Comparison of ENCODE assay signal across 11 cellular contexts in genomic region chr18:68438983-68439382, GRCh38.
DNase-seq lines count a peak whose midpoint lies in the region; ATAC-seq and TF ChIP-seq lines count a peak whose summit lies in the region.
"Had no signal": no experiment of that assay in that cellular context is flagged by ENCODE, and none has a peak within 500 bp of the region (broad histone marks: within the 10 kb centered on the region; RNA-seq: fewer than 3 reads in every experiment).

No MANE protein-coding gene starts in this region.

- H3K27ac ChIP-seq in gastroesophageal sphincter = peak overlapping the region in 2 of 4 donors; percentile 16 to 46
- H3K27ac ChIP-seq: right lobe of liver had no signal

- H3K36me3 ChIP-seq in ES-I3 (ENCODE audit: insufficient read depth, low read length) (no peaks in the 10 kb centered on the region), gastroesophageal sphincter (no peaks in the 10 kb centered on the region)
- H3K36me3 ChIP-seq: right lobe of liver had no signal

- no peak overlapping the region for H3K4me3 ChIP-seq in gastroesophageal sphincter
- H3K4me3 ChIP-seq: right lobe of liver had no signal

- no peak for TF ChIP-seq EP300 in gastroesophageal sphincter (IDR thresholded peaks at IDR 0.05)

- H3K9me3 ChIP-seq in ES-I3 (ENCODE audit: control insufficient read depth, insufficient read depth, low read length) = peaks cover 6% of the 10 kb centered on the region; the same call in 1 of the 2 replicates
- H3K9me3 ChIP-seq in gastroesophageal sphincter = no peaks in the 10 kb centered on the region
- H3K9me3 ChIP-seq: right lobe of liver had no signal

- DNase-seq in RPMI7951 (ENCODE audit: low read depth) (peak; percentile 76), retina (peak; percentile 32), SIG-M5 treated with dmso at 0.1 percent for 504 hours (lab: John Stamatoyannopoulos, UW; ENCODE audit: unreplicated experiment) (no peak)
- DNase-seq: NCI-H510A treated with DMSO at 0.1 percent for 48 hours, right lobe of liver had no signal

- 20 to 32% methylated on average over 1 to 2 of the region's 2 CpGs for whole genome bisulfite sequencing in gastroesophageal sphincter (ENCODE audit: low coverage in 1 of 2), 2 donors

- no peak for TF ChIP-seq POLR2A in gastroesophageal sphincter (IDR thresholded peaks at IDR 0.05)

- peak overlapping the region; percentile 9; the same call in 1 of the 2 replicates for H3K9ac ChIP-seq in ES-I3 (ENCODE audit: low read depth, low read length)

- peaks cover 13% of the 10 kb centered on the region for H3K4me1 ChIP-seq in ES-I3 (ENCODE audit: insufficient read depth, low read length)
- H3K4me1 ChIP-seq in gastroesophageal sphincter = no peaks in the 10 kb centered on the region
- H3K4me1 ChIP-seq: right lobe of liver had no signal

- H3K27me3 ChIP-seq in gastroesophageal sphincter = no peaks in the 10 kb centered on the region
- H3K27me3 ChIP-seq: right lobe of liver had no signal

- ATAC-seq in gastroesophageal sphincter = peak; percentile 80
- ATAC-seq in HG03095 (IDR thresholded peaks at IDR 0.05; ENCODE audit: unreplicated experiment) = no peak
- ATAC-seq in HG03457 (IDR thresholded peaks at IDR 0.05; ENCODE audit: unreplicated experiment) = no peak
- no peak for ATAC-seq in GM19397 (IDR thresholded peaks at IDR 0.05; ENCODE audit: unreplicated experiment)
- ATAC-seq: left lobe of liver had no signal

- TF ChIP-seq CTCF in gastroesophageal sphincter (IDR thresholded peaks at IDR 0.05) = no peak
